ENCODE assay signal across 1 cellular context in the genomic region with DNA sequence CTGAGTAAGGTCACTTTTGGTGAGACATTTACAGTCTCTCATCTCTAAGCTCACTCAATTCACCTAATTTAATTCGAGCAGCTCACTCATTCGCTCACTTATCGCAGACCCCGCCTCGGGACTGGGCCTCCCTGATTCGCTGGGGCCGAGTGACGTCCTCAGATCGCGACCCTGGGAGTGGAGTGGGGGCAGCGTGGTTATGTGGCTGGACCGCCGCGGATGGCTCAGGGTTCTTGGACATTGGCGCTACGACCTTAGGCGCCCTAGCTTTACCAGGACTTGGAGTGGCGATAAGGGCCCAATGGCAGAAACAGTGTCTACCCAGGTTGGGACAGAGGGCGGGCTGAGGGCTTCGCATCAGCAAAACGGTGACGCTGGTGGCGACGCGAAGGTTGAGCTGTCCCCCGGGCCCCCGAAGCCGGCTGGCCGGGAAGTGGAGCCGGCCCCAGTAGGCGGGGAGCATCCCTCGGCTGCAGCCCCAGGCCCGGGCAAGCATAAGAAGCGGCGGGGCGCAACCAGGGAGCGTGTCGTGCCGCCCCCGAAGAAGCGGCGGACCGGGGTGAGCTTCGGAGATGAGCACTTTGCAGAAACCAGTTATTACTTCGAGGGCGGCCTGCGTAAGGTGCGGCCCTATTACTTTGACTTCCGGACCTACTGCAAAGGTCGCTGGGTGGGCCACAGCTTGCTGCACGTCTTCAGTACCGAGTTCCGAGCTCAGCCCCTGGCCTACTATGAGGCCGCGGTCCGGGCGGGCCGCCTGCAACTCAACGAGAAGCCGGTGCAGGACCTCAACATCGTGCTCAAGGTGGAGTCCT.
TF ChIP-seq lines count a peak whose summit lies in the region.

A gene with protein sequence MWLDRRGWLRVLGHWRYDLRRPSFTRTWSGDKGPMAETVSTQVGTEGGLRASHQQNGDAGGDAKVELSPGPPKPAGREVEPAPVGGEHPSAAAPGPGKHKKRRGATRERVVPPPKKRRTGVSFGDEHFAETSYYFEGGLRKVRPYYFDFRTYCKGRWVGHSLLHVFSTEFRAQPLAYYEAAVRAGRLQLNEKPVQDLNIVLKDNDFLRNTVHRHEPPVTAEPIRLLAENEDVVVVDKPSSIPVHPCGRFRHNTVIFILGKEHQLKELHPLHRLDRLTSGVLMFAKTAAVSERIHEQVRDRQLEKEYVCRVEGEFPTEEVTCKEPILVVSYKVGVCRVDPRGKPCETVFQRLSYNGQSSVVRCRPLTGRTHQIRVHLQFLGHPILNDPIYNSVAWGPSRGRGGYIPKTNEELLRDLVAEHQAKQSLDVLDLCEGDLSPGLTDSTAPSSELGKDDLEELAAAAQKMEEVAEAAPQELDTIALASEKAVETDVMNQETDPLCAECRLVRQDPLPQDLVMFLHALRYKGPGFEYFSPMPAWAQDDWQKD (plus strand): TSS at position 161 of the 815 bp plus-strand sequence. CDS start 39 bp downstream, at position 200.

TF ChIP-seq in HCT116, 20 proteins besides CTCF, POLR2A, EP300 and RAD21 (continued from another document):
- no peak for TF ChIP-seq REST (IDR thresholded peaks at IDR 0.05; ENCODE audit: low read depth)
- TF ChIP-seq SP1 (IDR thresholded peaks at IDR 0.05; ENCODE audit: low read depth), result peak; percentile 87
- TF ChIP-seq ZNF274 (IDR thresholded peaks at IDR 0.05; ENCODE audit: low read depth, low read length), result no peak
- TF ChIP-seq EZH2 (IDR thresholded peaks at IDR 0.05), result no peak
- peak; percentile 97 for TF ChIP-seq MAX (IDR thresholded peaks at IDR 0.05)
- TF ChIP-seq ZFX (IDR thresholded peaks at IDR 0.05), result peak; percentile 87; the same call in 1 of the 2 replicates
- peak; percentile 96 for TF ChIP-seq SIN3A (IDR thresholded peaks at IDR 0.05; ENCODE audit: low read depth)
- TF ChIP-seq EGR1 (IDR thresholded peaks at IDR 0.05; ENCODE audit: low read depth), result no peak
- TF ChIP-seq CEBPB (IDR thresholded peaks at IDR 0.05; ENCODE audit: low read depth), result no peak
- no peak for TF ChIP-seq ELF1 (IDR thresholded peaks at IDR 0.05; ENCODE audit: borderline replicate concordance, low read depth)
- TF ChIP-seq POLR2AphosphoS5 (IDR thresholded peaks at IDR 0.05; ENCODE audit: low read depth, low read length), result peak; percentile 91
- TF ChIP-seq EZH2phosphoT487 (IDR thresholded peaks at IDR 0.05; ENCODE audit: borderline replicate concordance), result no peak
- no peak for TF ChIP-seq CBX3 (IDR thresholded peaks at IDR 0.05; ENCODE audit: low read depth)
- TF ChIP-seq JUND (IDR thresholded peaks at IDR 0.05), result no peak
- no peak for TF ChIP-seq TCF7L2 (IDR thresholded peaks at IDR 0.05; ENCODE audit: borderline replicate concordance, extremely low read depth, insufficient read depth, insufficient read length)
- no peak for TF ChIP-seq ZBTB33 (IDR thresholded peaks at IDR 0.05; ENCODE audit: extremely low read depth, insufficient replicate concordance, low read length)
- TF ChIP-seq ATF3 (IDR thresholded peaks at IDR 0.05), result no peak
- no peak for TF ChIP-seq FOSL1 (IDR thresholded peaks at IDR 0.05; ENCODE audit: low read depth)
TF ChIP-seq in HCT116: peak in this region for 7.
